In the genomic region with DNA sequence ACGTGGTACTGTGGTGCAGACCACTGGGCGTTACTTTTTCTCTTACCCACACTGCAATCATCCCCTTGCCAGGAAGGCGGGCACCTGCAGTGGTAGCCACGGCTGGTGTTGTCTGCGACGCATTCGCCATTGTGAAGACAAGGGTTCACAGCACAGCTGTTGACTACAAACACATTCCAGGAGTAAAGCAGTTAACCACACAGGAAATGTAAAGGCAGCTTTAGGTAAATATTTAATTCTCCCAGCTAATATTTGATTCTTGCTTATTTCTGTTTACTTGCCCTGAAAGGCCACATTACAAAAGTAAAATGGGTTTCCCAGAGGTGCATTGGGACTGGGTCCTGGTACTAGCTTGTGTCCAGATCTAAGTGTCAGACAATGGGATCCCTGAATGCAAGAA, we compare ENCODE assay signal across 15 cellular contexts.
"Had no signal": no experiment of that assay in that cellular context is flagged by ENCODE, and none has a peak within 500 bp of the region (broad histone marks: within the 10 kb centered on the region; RNA-seq: fewer than 3 reads in every experiment).

No MANE protein-coding gene starts in this region.

- H3K4me3 Mint-ChIP-seq: activated CD4-positive, alpha-beta memory T cell treated with anti-CD3 and anti-CD28 coated beads, Interleukin-2, amount 10 ng/mL, durations not matched to agents 7 days and 5 days; activated CD4-positive, alpha-beta T cell treated with anti-CD3 and anti-CD28 coated beads for 36 hours; activated naive CD8-positive, alpha-beta T cell treated with anti-CD3 and anti-CD28 coated beads for 36 hours; memory B cell; neural progenitor cell had no signal

- H3K9me3 Mint-ChIP-seq: activated CD4-positive, alpha-beta memory T cell treated with anti-CD3 and anti-CD28 coated beads, Interleukin-2, amount 10 ng/mL, durations not matched to agents 7 days and 5 days; activated naive CD8-positive, alpha-beta T cell treated with anti-CD3 and anti-CD28 coated beads for 36 hours; memory B cell; neural progenitor cell had no signal

- DNase-seq: activated CD4-positive, alpha-beta memory T cell treated with anti-CD3 and anti-CD28 coated beads, Interleukin-2, amount 10 ng/mL, durations not matched to agents 7 days and 5 days; activated CD4-positive, alpha-beta T cell treated with anti-CD3 and anti-CD28 coated beads for 36 hours; activated gamma-delta T cell treated with Interleukin-2 at 50 U/mL for 16 hours; activated naive CD8-positive, alpha-beta T cell treated with anti-CD3 and anti-CD28 coated beads for 36 hours; activated T-cell treated with anti-CD3 and anti-CD28 coated beads, Interleukin-2, amount 50 U/mL, for 48 hours; anterior cingulate cortex; dorsolateral prefrontal cortex; left cardiac atrium; ovary; stimulated activated CD4-positive, alpha-beta T cell treated with anti-CD3 and anti-CD28 coated beads, Interleukin-2, amount 100 ng/mL, for 48 hours; stimulated activated naive CD8-positive, alpha-beta T cell treated with anti-CD3 and anti-CD28 coated beads, Interleukin-15, Interleukin-2, amounts not matched to agents 100 U/mL and 50 U/mL, for 24 hours; upper lobe of right lung had no signal

- H3K27me3 Mint-ChIP-seq: activated CD4-positive, alpha-beta memory T cell treated with anti-CD3 and anti-CD28 coated beads, Interleukin-2, amount 10 ng/mL, durations not matched to agents 7 days and 5 days; activated CD4-positive, alpha-beta T cell treated with anti-CD3 and anti-CD28 coated beads for 36 hours; activated naive CD8-positive, alpha-beta T cell treated with anti-CD3 and anti-CD28 coated beads for 36 hours; memory B cell had no signal

- H2AFZ ChIP-seq: neural progenitor cell had no signal

- H3K4me1 Mint-ChIP-seq: memory B cell had no signal

- H3K27me3 ChIP-seq: dorsolateral prefrontal cortex, neural progenitor cell, ovary, upper lobe of right lung had no signal

- ATAC-seq: activated CD4-positive, alpha-beta T cell treated with anti-CD3 and anti-CD28 coated beads for 36 hours; esophagus mucosa; left cardiac atrium; stimulated activated naive CD8-positive, alpha-beta T cell treated with anti-CD3 and anti-CD28 coated beads, Interleukin-15, Interleukin-2, amounts not matched to agents 100 U/mL and 50 U/mL, for 24 hours; upper lobe of right lung had no signal

- H3K27ac ChIP-seq: dorsolateral prefrontal cortex, neural progenitor cell, ovary, upper lobe of right lung had no signal

- H3K4me2 ChIP-seq: neural progenitor cell had no signal

- H3K9ac ChIP-seq: neural progenitor cell had no signal

- H3K4me3 ChIP-seq: dorsolateral prefrontal cortex, neural progenitor cell, ovary, upper lobe of right lung had no signal

- H3K9me3 ChIP-seq: ovary, upper lobe of right lung had no signal

- H3K36me3 ChIP-seq: neural progenitor cell, ovary had no signal

- H3K27ac Mint-ChIP-seq: activated CD4-positive, alpha-beta memory T cell treated with anti-CD3 and anti-CD28 coated beads, Interleukin-2, amount 10 ng/mL, durations not matched to agents 7 days and 5 days; activated CD4-positive, alpha-beta T cell treated with anti-CD3 and anti-CD28 coated beads for 36 hours; activated naive CD8-positive, alpha-beta T cell treated with anti-CD3 and anti-CD28 coated beads for 36 hours; memory B cell; neural progenitor cell had no signal
